ENCODE assay signal across 9 cellular contexts in genomic region chr2:128187032-128187654, GRCh38.
DNase-seq lines count a peak whose midpoint lies in the region; ATAC-seq and TF ChIP-seq lines count a peak whose summit lies in the region.
"Had no signal": no experiment of that assay in that cellular context is flagged by ENCODE, and none has a peak within 500 bp of the region (broad histone marks: within the 10 kb centered on the region; RNA-seq: fewer than 3 reads in every experiment).

No MANE protein-coding gene starts in this region.

- H4K20me1 ChIP-seq in fibroblast of lung (ENCODE audit: control insufficient read depth, extremely low read depth, insufficient read depth, low read length): no peaks in the 10 kb centered on the region

- H3K4me1 ChIP-seq in CD8-positive, alpha-beta T cell (ENCODE audit: insufficient read depth, low read length): no peaks in the 10 kb centered on the region
- H3K4me1 ChIP-seq in fibroblast of lung (ENCODE audit: control insufficient read depth, extremely low read depth, insufficient read depth, low read length): peaks cover 8% of the 10 kb centered on the region

- H3K27ac ChIP-seq in CD8-positive, alpha-beta T cell (ENCODE audit: low read depth, low read length): no peak overlapping the region
- peak overlapping the region; percentile 41 for H3K27ac ChIP-seq in fibroblast of lung (ENCODE audit: insufficient read depth, low read length)

- no peaks in the 10 kb centered on the region for H3K9me3 ChIP-seq in CD8-positive, alpha-beta T cell (ENCODE audit: low read length)
- no peaks in the 10 kb centered on the region for H3K9me3 ChIP-seq in fibroblast of lung (ENCODE audit: control insufficient read depth, insufficient read depth, low read depth, low read length)

- POLR2A ChIA-PET in CD8-positive, alpha-beta T cell (lab: Charles Lee): no interaction called here

- intact Hi-C loops in CD8-positive, alpha-beta T cell (cut with DNase I, micrococcal nuclease): no loop called here

- no peak overlapping the region for H3K9ac ChIP-seq in fibroblast of lung (ENCODE audit: insufficient read depth, low read length)

- H3K27ac Mint-ChIP-seq in CD8-positive, alpha-beta T cell: peak overlapping the region; percentile 4
- peak overlapping the region; percentile 27 for H3K27ac Mint-ChIP-seq in neural crest cell (ENCODE audit: unreplicated experiment)

- H3K27me3 ChIP-seq in CD8-positive, alpha-beta T cell (ENCODE audit: insufficient read depth, low read length): no peaks in the 10 kb centered on the region
- no peaks in the 10 kb centered on the region for H3K27me3 ChIP-seq in fibroblast of lung (ENCODE audit: control insufficient read depth, insufficient read depth, low read length)

- no peak overlapping the region for H3K4me3 ChIP-seq in CD8-positive, alpha-beta T cell (ENCODE audit: low read depth, low read length)
- H3K4me3 ChIP-seq in fibroblast of lung (replicated peaks in 1 of 4; ENCODE audit: control extremely low read depth in 1 of 4, insufficient read depth in 1 of 4, low read depth in 3 of 4, low read length in 4 of 4): no peak overlapping the region

- no peaks in the 10 kb centered on the region for H3K4me1 Mint-ChIP-seq in CD8-positive, alpha-beta T cell (ENCODE audit: low read depth)
- H3K4me1 Mint-ChIP-seq in neural crest cell: peaks cover 27% of the 10 kb centered on the region

- no peak overlapping the region for H2AFZ ChIP-seq in fibroblast of lung (ENCODE audit: low read length)

- H3K36me3 ChIP-seq in CD8-positive, alpha-beta T cell (ENCODE audit: insufficient read depth, low read length): peaks cover 23% of the 10 kb centered on the region
- peaks cover 8% of the 10 kb centered on the region for H3K36me3 ChIP-seq in fibroblast of lung (ENCODE audit: control insufficient read depth, insufficient read depth, low read length)

- CTCF ChIA-PET in CD8-positive, alpha-beta T cell (lab: Charles Lee): no interaction called here

- peaks cover 89% of the 10 kb centered on the region for H3K36me3 Mint-ChIP-seq in CD8-positive, alpha-beta T cell
- H3K36me3 Mint-ChIP-seq in neural crest cell (ENCODE audit: low read depth): peaks cover 25% of the 10 kb centered on the region

- H3K4me3 Mint-ChIP-seq in CD8-positive, alpha-beta T cell: no peak overlapping the region
- H3K4me3 Mint-ChIP-seq in neural crest cell: no peak overlapping the region

- no peak for TF ChIP-seq CTCF in CD8-positive, alpha-beta T cell (IDR thresholded peaks at IDR 0.05)
- TF ChIP-seq CTCF in fibroblast of lung (conservative IDR thresholded peaks at IDR 0.05 in 1 of 2, IDR thresholded peaks at IDR 0.05 in 1 of 2; ENCODE audit: low read depth in 1 of 2, low read length in 2 of 2) (no peak), neural crest cell (conservative IDR thresholded peaks at IDR 0.05) (no peak)

- peak overlapping the region; percentile 7 for H3K4me2 ChIP-seq in fibroblast of lung (ENCODE audit: extremely low read depth, insufficient read depth, low read length)

- H3K9me3 Mint-ChIP-seq in CD8-positive, alpha-beta T cell: no peaks in the 10 kb centered on the region
- H3K9me3 Mint-ChIP-seq in neural crest cell: no peaks in the 10 kb centered on the region

- H3K79me2 ChIP-seq in fibroblast of lung (ENCODE audit: control insufficient read depth, insufficient read depth, low read length): no peaks in the 10 kb centered on the region

- no peak for ATAC-seq in CD8-positive, alpha-beta T cell
- no peak for ATAC-seq in GM18520 (IDR thresholded peaks at IDR 0.05; ENCODE audit: unreplicated experiment)

- DNase-seq in CD8-positive, alpha-beta T cell: no peak
- DNase-seq in NCI-H226 (peak; percentile 53), fibroblast of lung (ENCODE audit: low read depth in 2 of 2) (peak; percentile 81 to 82), neural crest cell (ENCODE audit: low read depth, low spot score) (no peak), GF-D8 (lab: John Stamatoyannopoulos, UW) (no peak), HUDEP-2 (lab: John Stamatoyannopoulos, UW; ENCODE audit: unreplicated experiment in 76 of 76) (no peak)
- DNase-seq in stimulated activated naive CD4-positive, alpha-beta T cell treated with Interleukin-2 at 50 U/mL for 16 hours (lab: John Stamatoyannopoulos, UW): no peak
- DNase-seq: stimulated activated CD4-positive, alpha-beta T cell treated with anti-CD3 and anti-CD28 coated beads, Interleukin-12 subunit alpha, Interleukin-12 subunit beta, amount 100 ng/mL, for 4 hours had no signal

- H3K27me3 Mint-ChIP-seq in CD8-positive, alpha-beta T cell (ENCODE audit: low read depth): no peaks in the 10 kb centered on the region
- no peaks in the 10 kb centered on the region for H3K27me3 Mint-ChIP-seq in neural crest cell (ENCODE audit: low read depth)

Comparison
In these comparisons a context has a peak if more than half of its experiments do, and no peak if none do; other contexts are left out.
1. DNase-seq: peak in NCI-H226 (single experiment) and fibroblast of lung (2 of 2); none in CD8-positive, alpha-beta T cell (0 of 7), neural crest cell (single experiment), GF-D8 (single experiment), HUDEP-2 (0 of 76) and stimulated activated naive CD4-positive, alpha-beta T cell treated with Interleukin-2 at 50 U/mL for 16 hours (single experiment).